In genomic region chr12:118055144-118055557, GRCh38 we compare ENCODE assay signal across 8 cellular contexts. TPM values are rescaled to one million over a fixed set of nuclear protein-coding genes. Genes with fewer than 3 reads are reported as not detected.
DNase-seq lines count a peak whose midpoint lies in the region; ATAC-seq and TF ChIP-seq lines count a peak whose summit lies in the region.

No MANE protein-coding gene starts in this region.

- H3K4me1 ChIP-seq in SJSA1 (replicated peaks) (peaks cover 72% of the 10 kb centered on the region), iPS DF 6.9 (ENCODE audit: control insufficient read depth, insufficient read depth, low read length) (no peaks in the 10 kb centered on the region)

- TF ChIP-seq POLR2A in GM18505 (IDR thresholded peaks at IDR 0.05; ENCODE audit: borderline replicate concordance, extremely low read depth, insufficient read depth, insufficient read length): no peak

- H3K9me3 ChIP-seq in SJSA1 (replicated peaks) (no peaks in the 10 kb centered on the region), iPS DF 6.9 (ENCODE audit: control insufficient read depth, insufficient read depth, low read length) (no peaks in the 10 kb centered on the region)

- H3K27me3 ChIP-seq in SJSA1 (replicated peaks): no peaks in the 10 kb centered on the region
- H3K27me3 ChIP-seq in iPS DF 6.9 (ENCODE audit: control insufficient read depth, insufficient read depth, low read length): no peaks in the 10 kb centered on the region

- H3K4me3 ChIP-seq in AG09309 (ENCODE audit: control insufficient read depth, low read depth, low read length): no peak overlapping the region
- H3K4me3 ChIP-seq in SJSA1: no peak overlapping the region
- H3K4me3 ChIP-seq in iPS DF 6.9 (ENCODE audit: low read length): no peak overlapping the region

- TF ChIP-seq CTCF in AG09309 (IDR thresholded peaks at IDR 0.05; ENCODE audit: control insufficient read depth, insufficient read depth, low read depth, low read length, missing control alignments): peak; percentile 51

- in situ Hi-C loops in G401 (cut with HindIII; ENCODE audit: low sequenced_read_pairs): no loop called here

- H3K27ac ChIP-seq in SJSA1 (no peak overlapping the region), iPS DF 6.9 (ENCODE audit: low read length) (no peak overlapping the region)

- WGBS in iPS DF 6.9 (ENCODE audit: insufficient coverage, insufficient read length): no CpG with 5 or more reads among the region's 2 CpGs

- peaks cover 43% of the 10 kb centered on the region for H3K36me3 ChIP-seq in SJSA1
- peaks cover 2% of the 10 kb centered on the region; the same call in 1 of the 2 replicates for H3K36me3 ChIP-seq in iPS DF 6.9 (ENCODE audit: control insufficient read depth, insufficient read depth, low read length)

- ATAC-seq in GM18505 (IDR thresholded peaks at IDR 0.05; ENCODE audit: unreplicated experiment) (peak; percentile 59), HG03460 (IDR thresholded peaks at IDR 0.05; ENCODE audit: unreplicated experiment) (peak; percentile 65)

- no peak for DNase-seq in AG09309 (ENCODE audit: low read depth)
- DNase-seq in SJSA1 (ENCODE audit: low read depth in 1 of 2, low spot score in 2 of 2): peak; percentile 45 to 60
- DNase-seq in activated naive CD4-positive, alpha-beta T cell (lab: John Stamatoyannopoulos, UW): peak; percentile 16 to 39 (median 28)
- DNase-seq in iPS DF 6.9 (ENCODE audit: low read depth, low spot score): peak; percentile 72
- peak in 2 of 3 experiments; percentile 39 to 43 for DNase-seq in stimulated activated CD4-positive, alpha-beta T cell treated with anti-CD3 and anti-CD28 coated beads, TNF-alpha, amount 100 ng/mL, for 4 hours (ENCODE audit: low read depth in 3 of 3)
- no peak for DNase-seq in G401 (ENCODE audit: low spot score)

RNA-seq across cellular contexts. Expression of gene WSB2, which starts 5.8 kb away (rescaled TPM):
- 160 and 164 TPM in 2 replicates for total RNA-seq in SJSA1 (2014; rRNA removed; shearing (Covaris generic))
- total RNA-seq in G401 (2014; rRNA removed; shearing (Covaris generic)): 120 and 139 TPM in 2 replicates

RNA-seq across cellular contexts. Expression of gene RFC5, which starts 38.6 kb away (rescaled TPM):
- 21.5 and 47.6 TPM in 2 replicates for total RNA-seq in SJSA1 (2014; rRNA removed; shearing (Covaris generic))
- total RNA-seq in G401 (2014; rRNA removed; shearing (Covaris generic)): 61.6 and 64.0 TPM in 2 replicates

RNA-seq across cellular contexts. Expression of gene VSIG10, which starts 48.7 kb away (rescaled TPM):
- 11.8 and 14.6 TPM in 2 replicates for total RNA-seq in SJSA1 (2014; rRNA removed; shearing (Covaris generic))
- 24.2 and 32.2 TPM in 2 replicates for total RNA-seq in G401 (2014; rRNA removed; shearing (Covaris generic))

Comparison
In these comparisons a context has a peak if more than half of its experiments do, and no peak if none do; other contexts are left out.
1. DNase-seq: peak in SJSA1 (2 of 2), activated naive CD4-positive, alpha-beta T cell (4 of 4), iPS DF 6.9 (single experiment) and stimulated activated CD4-positive, alpha-beta T cell treated with anti-CD3 and anti-CD28 coated beads, TNF-alpha, amount 100 ng/mL, for 4 hours (2 of 3); none in AG09309 (single experiment) and G401 (single experiment).